ENCODE assay signal across 25 cellular contexts in the genomic region with DNA sequence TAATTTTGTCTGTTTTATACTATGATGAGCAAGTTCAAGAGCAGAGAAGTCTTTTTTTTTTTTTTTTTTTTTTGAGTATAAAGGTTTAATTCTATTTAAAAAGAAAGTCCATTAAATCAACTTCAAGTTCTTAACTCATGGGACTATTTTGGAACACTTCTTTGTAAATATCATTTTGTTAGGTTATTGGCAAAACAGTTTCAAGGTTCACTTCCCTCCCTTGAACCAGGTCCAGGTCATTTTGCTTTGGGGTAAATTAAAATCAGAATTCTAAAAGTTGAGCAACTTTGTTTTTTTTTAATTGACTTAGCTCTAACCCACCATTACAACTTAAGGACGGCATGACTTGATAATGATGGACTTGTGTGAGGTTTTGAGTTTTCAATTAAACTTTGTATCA.
"Had no signal": no experiment of that assay in that cellular context is flagged by ENCODE, and none has a peak within 500 bp of the region (broad histone marks: within the 10 kb centered on the region; RNA-seq: fewer than 3 reads in every experiment).

No MANE protein-coding gene starts in this region.

- H3K9ac ChIP-seq: neural progenitor cell, parathyroid adenoma had no signal

- H3K27me3 ChIP-seq: neural progenitor cell, ovary, sigmoid colon, stomach, thyroid gland, tibial nerve, upper lobe of left lung, vagina had no signal

- DNase-seq: natural killer cell; occipital lobe; ovary; posterior cingulate gyrus; psoas muscle; right cardiac atrium; sigmoid colon; small intestine; stimulated activated CD4-positive, alpha-beta T cell treated with anti-CD3 and anti-CD28 coated beads, Interleukin-15, amount 100 ng/mL, for 24 hours; stimulated activated CD4-positive, alpha-beta T cell treated with anti-CD3 and anti-CD28 coated beads, Interleukin-2, amount 100 ng/mL, for 24 hours; stimulated activated CD4-positive, alpha-beta T cell treated with anti-CD3 and anti-CD28 coated beads, Interleukin-2, amount 100 ng/mL, for 48 hours; stimulated activated CD4-positive, alpha-beta T cell treated with anti-CD3 and anti-CD28 coated beads, Interleukin-4, amount 100 ng/mL, for 24 hours; stimulated activated naive B cell treated with anti-CD40 and anti-IgM and Interleukin-4, amounts not matched to agents 10 μg/mL and 1 μg/mL and 100 μg/mL, for 72 hours; stimulated activated naive CD4-positive, alpha-beta T cell treated with Interleukin-2 at 50 U/mL for 16 hours; stomach; thyroid gland; trophoblast cell; upper lobe of left lung had no signal

- H3K79me2 ChIP-seq: parathyroid adenoma had no signal

- FAIRE-seq: urothelium cell line had no signal

- ATAC-seq: natural killer cell; psoas muscle; right cardiac atrium; stimulated activated effector memory CD8-positive, alpha-beta T cell treated with anti-CD3 and anti-CD28 coated beads, Interleukin-12 subunit alpha, Interleukin-12 subunit beta, amount 100 ng/mL, for 72 hours had no signal

- H2AFZ ChIP-seq: neural progenitor cell, parathyroid adenoma had no signal

- H3K4me3 ChIP-seq: neural progenitor cell, ovary, psoas muscle, sigmoid colon, stomach, thoracic aorta, thyroid gland, tibial nerve, upper lobe of left lung, vagina had no signal

- H3K4me2 ChIP-seq: neural progenitor cell had no signal

- H3K27ac ChIP-seq: neural progenitor cell, ovary, parathyroid adenoma, psoas muscle, sigmoid colon, stomach, thoracic aorta, thyroid gland, tibial nerve, upper lobe of left lung, vagina had no signal

- H3K36me3 ChIP-seq: ovary, thyroid gland had no signal

- H3K9me3 ChIP-seq: ovary, psoas muscle, sigmoid colon, stomach, thoracic aorta, thyroid gland, tibial nerve, upper lobe of left lung, vagina had no signal

- H3K4me1 ChIP-seq: parathyroid adenoma, psoas muscle, stomach, tibial nerve, upper lobe of left lung had no signal
